In genomic region chr16:16593145-16593842, GRCh38 we compare ENCODE assay signal across 8 cellular contexts.
DNase-seq lines count a peak whose midpoint lies in the region; ATAC-seq and TF ChIP-seq lines count a peak whose summit lies in the region.
"Not testable (repeated sequence)": the region's sequence is repeated elsewhere in the genome, so short reads cannot be mapped to it uniquely, and the experiment has no call there.

No MANE protein-coding gene starts in this region.

- POLR2A ChIA-PET in BJ (lab: Charles Lee): not testable (repeated sequence)

- CTCF ChIA-PET in BJ (lab: Yijun Ruan, JAX): not testable (repeated sequence)

- not testable (repeated sequence) for H3K27me3 Mint-ChIP-seq in T-helper 1 cell treated with Interleukin-12 subunit alpha and Interleukin-12 subunit beta and Interleukin-4 antibody, amounts not matched to agents 30 μg/mL and 1 μg/mL, for 36 hours (ENCODE audit: low read depth); activated T-helper 1 cell treated with anti-CD3 and anti-CD28 coated beads, Interleukin-12 subunit alpha, Interleukin-12 subunit beta, Interleukin-2, Interleukin-4 antibody, amounts not matched to agents 30 ng/mL and 10 ng/mL and 1 ng/mL, durations not matched to agents 14 hours and 24 hours and 36 hours (ENCODE audit: insufficient read depth)

- H3K4me3 ChIP-seq in BJ (ENCODE audit: low read depth, low read length); mucosa of descending colon: not testable (repeated sequence)

- not testable (repeated sequence) for H3K27me3 ChIP-seq in BJ (ENCODE audit: control insufficient read depth, insufficient read depth, low read length)

- DNase-seq in BJ (ENCODE audit: low read depth): not testable (repeated sequence)
- DNase-seq in NAMALWA (ENCODE audit: low spot score) (peak; percentile 9), erythroblast (lab: John Stamatoyannopoulos, UW) (peak; percentile 33 to 69), mucosa of descending colon (peak in 2 of 3 donors; percentile 47 to 55)
- peak; percentile 60 for DNase-seq in activated T-helper 1 cell treated with anti-CD3 and anti-CD28 coated beads, Interleukin-12 subunit alpha, Interleukin-12 subunit beta, Interleukin-2, Interleukin-4 antibody, amounts not matched to agents 30 ng/mL and 10 ng/mL and 1 ng/mL, durations not matched to agents 14 hours and 24 hours and 36 hours (ENCODE audit: low spot score)
- peak; percentile 8 to 13 (median 13) for DNase-seq in stimulated activated CD4-positive, alpha-beta T cell treated with anti-CD3 and anti-CD28 coated beads, TNF-alpha, amount 100 ng/mL, for 4 hours (ENCODE audit: low read depth in 3 of 3)

- ATAC-seq in GM19351 (IDR thresholded peaks at IDR 0.05; ENCODE audit: unreplicated experiment) (peak; percentile 67), mucosa of descending colon (peak; percentile 94)

- not testable (repeated sequence) for H3K4me3 Mint-ChIP-seq in T-helper 1 cell treated with Interleukin-12 subunit alpha and Interleukin-12 subunit beta and Interleukin-4 antibody, amounts not matched to agents 30 μg/mL and 1 μg/mL, for 36 hours
- H3K4me3 Mint-ChIP-seq in activated T-helper 1 cell treated with anti-CD3 and anti-CD28 coated beads, Interleukin-12 subunit alpha, Interleukin-12 subunit beta, Interleukin-2, Interleukin-4 antibody, amounts not matched to agents 30 ng/mL and 10 ng/mL and 1 ng/mL, durations not matched to agents 14 hours and 24 hours and 36 hours: peak overlapping the region; percentile 34

- peak; percentile 47; the same call in 1 of the 2 replicates for TF ChIP-seq CTCF in BJ (IDR thresholded peaks at IDR 0.05; ENCODE audit: insufficient read depth, low read depth, low read length)
- peak; percentile 31 for TF ChIP-seq CTCF in mucosa of descending colon (IDR thresholded peaks at IDR 0.05)

- H3K4me1 ChIP-seq in mucosa of descending colon (ENCODE audit: low read depth): not testable (repeated sequence)

- TF ChIP-seq POLR2A in erythroblast (IDR thresholded peaks at IDR 0.05; ENCODE audit: low read length): not testable (repeated sequence)

- peak overlapping the region; percentile 10 for H3K27ac Mint-ChIP-seq in T-helper 1 cell treated with Interleukin-12 subunit alpha and Interleukin-12 subunit beta and Interleukin-4 antibody, amounts not matched to agents 30 μg/mL and 1 μg/mL, for 36 hours
- H3K27ac Mint-ChIP-seq in activated T-helper 1 cell treated with anti-CD3 and anti-CD28 coated beads, Interleukin-12 subunit alpha, Interleukin-12 subunit beta, Interleukin-2, Interleukin-4 antibody, amounts not matched to agents 30 ng/mL and 10 ng/mL and 1 ng/mL, durations not matched to agents 14 hours and 24 hours and 36 hours: not testable (repeated sequence)

- H3K36me3 Mint-ChIP-seq in T-helper 1 cell treated with Interleukin-12 subunit alpha and Interleukin-12 subunit beta and Interleukin-4 antibody, amounts not matched to agents 30 μg/mL and 1 μg/mL, for 36 hours (ENCODE audit: low read depth); activated T-helper 1 cell treated with anti-CD3 and anti-CD28 coated beads, Interleukin-12 subunit alpha, Interleukin-12 subunit beta, Interleukin-2, Interleukin-4 antibody, amounts not matched to agents 30 ng/mL and 10 ng/mL and 1 ng/mL, durations not matched to agents 14 hours and 24 hours and 36 hours (ENCODE audit: low read depth): not testable (repeated sequence)

- H3K4me1 Mint-ChIP-seq in T-helper 1 cell treated with Interleukin-12 subunit alpha and Interleukin-12 subunit beta and Interleukin-4 antibody, amounts not matched to agents 30 μg/mL and 1 μg/mL, for 36 hours (ENCODE audit: low read depth): peaks cover 15% of the 10 kb centered on the region
- H3K4me1 Mint-ChIP-seq in activated T-helper 1 cell treated with anti-CD3 and anti-CD28 coated beads, Interleukin-12 subunit alpha, Interleukin-12 subunit beta, Interleukin-2, Interleukin-4 antibody, amounts not matched to agents 30 ng/mL and 10 ng/mL and 1 ng/mL, durations not matched to agents 14 hours and 24 hours and 36 hours (ENCODE audit: low read depth): peaks cover 26% of the 10 kb centered on the region

- not testable (repeated sequence) for H3K36me3 ChIP-seq in BJ (ENCODE audit: control insufficient read depth, insufficient read depth, low read length); mucosa of descending colon (ENCODE audit: low read depth)

- not testable (repeated sequence) for H3K9me3 ChIP-seq in mucosa of descending colon

- not testable (repeated sequence) for H3K9me3 Mint-ChIP-seq in T-helper 1 cell treated with Interleukin-12 subunit alpha and Interleukin-12 subunit beta and Interleukin-4 antibody, amounts not matched to agents 30 μg/mL and 1 μg/mL, for 36 hours; activated T-helper 1 cell treated with anti-CD3 and anti-CD28 coated beads, Interleukin-12 subunit alpha, Interleukin-12 subunit beta, Interleukin-2, Interleukin-4 antibody, amounts not matched to agents 30 ng/mL and 10 ng/mL and 1 ng/mL, durations not matched to agents 14 hours and 24 hours and 36 hours

- intact Hi-C loops in activated T-helper 1 cell treated with anti-CD3 and anti-CD28 coated beads, Interleukin-12 subunit alpha, Interleukin-12 subunit beta, Interleukin-2, Interleukin-4 antibody, amounts not matched to agents 30 ng/mL and 10 ng/mL and 1 ng/mL, durations not matched to agents 14 hours and 24 hours and 36 hours (cut with micrococcal nuclease): loop anchor here (10.0 kb wide), 2 partner anchors 882 to 982 kb away; partner anchors contain the start of gene XYLT1
- intact Hi-C loops in mucosa of descending colon (cut with DNase I, micrococcal nuclease): not testable (repeated sequence)
